In genomic region chr3:162845918-162846317, GRCh38 we compare ENCODE assay signal across 19 cellular contexts.
A peak's percentile ranks its signal among the peaks of the same experiment; 100 is the strongest.
DNase-seq lines count a peak whose midpoint lies in the region; ATAC-seq and TF ChIP-seq lines count a peak whose summit lies in the region.
"Had no signal": no experiment of that assay in that cellular context is flagged by ENCODE, and none has a peak within 500 bp of the region (broad histone marks: within the 10 kb centered on the region; RNA-seq: fewer than 3 reads in every experiment).

No MANE protein-coding gene starts in this region.

- H3K27ac Mint-ChIP-seq in chondrocyte (ENCODE audit: unreplicated experiment): no peak overlapping the region
- H3K27ac Mint-ChIP-seq: B cell; CD14-positive monocyte; CD4-positive, alpha-beta T cell; CD8-positive, alpha-beta memory T cell; GM23338; H9 had no signal

- no peak for TF ChIP-seq CTCF in SU-DHL-6 (IDR thresholded peaks at IDR 0.05; ENCODE audit: insufficient read depth, low read length, poor library complexity, severe bottlenecking)
- no peak for TF ChIP-seq CTCF in mucosa of descending colon (IDR thresholded peaks at IDR 0.05)
- no peak for TF ChIP-seq CTCF in chondrocyte (IDR thresholded peaks at IDR 0.05)

- no peaks in the 10 kb centered on the region for H3K36me3 ChIP-seq in SU-DHL-6 (ENCODE audit: low read length)
- H3K36me3 ChIP-seq in mucosa of descending colon (ENCODE audit: low read depth): no peaks in the 10 kb centered on the region
- H3K36me3 ChIP-seq: BLaER1 treated with 17β-estradiol and CSF1 and Interleukin-3, amounts not matched to agents 10 nM and 100 nM had no signal

- H3K4me3 Mint-ChIP-seq in chondrocyte (ENCODE audit: unreplicated experiment): no peak overlapping the region
- H3K4me3 Mint-ChIP-seq: B cell; CD14-positive monocyte; CD4-positive, alpha-beta T cell; CD8-positive, alpha-beta memory T cell; GM23338; H9 had no signal

- H3K79me2 ChIP-seq in SU-DHL-6 (ENCODE audit: insufficient read depth, low read length): no peaks in the 10 kb centered on the region

- no peaks in the 10 kb centered on the region for H4K20me1 ChIP-seq in SU-DHL-6 (ENCODE audit: low read depth, low read length)
- H4K20me1 ChIP-seq: BLaER1 treated with 17β-estradiol and CSF1 and Interleukin-3, amounts not matched to agents 10 nM and 100 nM had no signal

- peak overlapping the region; percentile 91 for H2AFZ ChIP-seq in SU-DHL-6 (ENCODE audit: low read depth, low read length, severe bottlenecking)
- H2AFZ ChIP-seq: GM23338 had no signal

- H3F3A ChIP-seq in SU-DHL-6 (ENCODE audit: insufficient read depth): no peaks in the 10 kb centered on the region

- intact Hi-C loops in mucosa of descending colon (cut with DNase I, micrococcal nuclease): no loop called here

- H3K27me3 ChIP-seq in SU-DHL-6 (ENCODE audit: low read length): no peaks in the 10 kb centered on the region
- H3K27me3 ChIP-seq: BLaER1 treated with 17β-estradiol and CSF1 and Interleukin-3, amounts not matched to agents 10 nM and 100 nM had no signal

- no peaks in the 10 kb centered on the region for H3K4me1 Mint-ChIP-seq in chondrocyte (ENCODE audit: low read depth)
- H3K4me1 Mint-ChIP-seq: B cell; CD14-positive monocyte; CD8-positive, alpha-beta memory T cell; GM23338; H9 had no signal

- no peaks in the 10 kb centered on the region for H3K27me3 Mint-ChIP-seq in chondrocyte (ENCODE audit: low read depth)
- H3K27me3 Mint-ChIP-seq: B cell; CD4-positive, alpha-beta T cell; CD8-positive, alpha-beta memory T cell had no signal

- H3K9me3 ChIP-seq in SU-DHL-6 (ENCODE audit: insufficient read depth, low read length): no peaks in the 10 kb centered on the region
- H3K9me3 ChIP-seq in mucosa of descending colon: peaks cover 2% of the 10 kb centered on the region
- H3K9me3 ChIP-seq: BLaER1 treated with 17β-estradiol and CSF1 and Interleukin-3, amounts not matched to agents 10 nM and 100 nM had no signal

- H3K27ac ChIP-seq in SU-DHL-6 (ENCODE audit: low read depth, low read length): no peak overlapping the region
- H3K27ac ChIP-seq: BLaER1 treated with 17β-estradiol and CSF1 and Interleukin-3, amounts not matched to agents 10 nM and 100 nM had no signal

- ATAC-seq in mucosa of descending colon (peak; percentile 58), GM18519 (IDR thresholded peaks at IDR 0.05; ENCODE audit: low FRiP score, unreplicated experiment) (no peak)
- ATAC-seq: GM23338, HCT116 had no signal

- H3K4me2 ChIP-seq in SU-DHL-6 (ENCODE audit: low read depth, low read length, poor library complexity, severe bottlenecking): peak overlapping the region; percentile 42
- H3K4me2 ChIP-seq: BLaER1 treated with 17β-estradiol and CSF1 and Interleukin-3, amounts not matched to agents 10 nM and 100 nM; GM23338 had no signal

- H3K36me3 Mint-ChIP-seq in chondrocyte (ENCODE audit: low read depth): no peaks in the 10 kb centered on the region
- H3K36me3 Mint-ChIP-seq: CD14-positive monocyte; CD8-positive, alpha-beta memory T cell had no signal

- H3K9ac ChIP-seq in SU-DHL-6 (ENCODE audit: low read length): no peak overlapping the region
- H3K9ac ChIP-seq: BLaER1 treated with 17β-estradiol and CSF1 and Interleukin-3, amounts not matched to agents 10 nM and 100 nM had no signal

- DNase-seq in COR-L47 (lab: John Stamatoyannopoulos, UW): peak; percentile 1
- DNase-seq in NCI-H1105 (lab: John Stamatoyannopoulos, UW): peak; percentile 6
- no peak for DNase-seq in mucosa of descending colon
- no peak for DNase-seq in stimulated activated CD4-positive, alpha-beta T cell treated with anti-CD3 and anti-CD28 coated beads, Interleukin-2, amount 100 ng/mL, for 48 hours
- no peak for DNase-seq in chondrocyte (ENCODE audit: low spot score)
- DNase-seq: Calu3; CD4-positive, alpha-beta T cell; CD8-positive, alpha-beta memory T cell; DMS53; DMS79 treated with DMSO at 0.1 percent for 48 hours; GF-D8; H9 had no signal

- no peaks in the 10 kb centered on the region for H3K9me2 ChIP-seq in SU-DHL-6 (replicated peaks; ENCODE audit: insufficient read depth, low read length)

- peaks cover 7% of the 10 kb centered on the region for H3K4me1 ChIP-seq in mucosa of descending colon (ENCODE audit: low read depth)
- H3K4me1 ChIP-seq: BLaER1 treated with 17β-estradiol and CSF1 and Interleukin-3, amounts not matched to agents 10 nM and 100 nM had no signal

- no peak overlapping the region for H3K4me3 ChIP-seq in SU-DHL-6 (ENCODE audit: insufficient read depth, low read length, poor library complexity, severe bottlenecking)
- H3K4me3 ChIP-seq in mucosa of descending colon: no peak overlapping the region
- H3K4me3 ChIP-seq: BLaER1 treated with 17β-estradiol and CSF1 and Interleukin-3, amounts not matched to agents 10 nM and 100 nM; GM23338 had no signal

- no peaks in the 10 kb centered on the region for H3K9me3 Mint-ChIP-seq in chondrocyte (ENCODE audit: low read depth)
- H3K9me3 Mint-ChIP-seq: CD4-positive, alpha-beta T cell; GM23338; H9 had no signal

Comparison
In these comparisons a context has a peak if more than half of its experiments do, and no peak if none do; other contexts are left out.
1. DNase-seq: peak in COR-L47 (single experiment) and NCI-H1105 (single experiment); none in mucosa of descending colon (0 of 3), stimulated activated CD4-positive, alpha-beta T cell treated with anti-CD3 and anti-CD28 coated beads, Interleukin-2, amount 100 ng/mL, for 48 hours (0 of 2) and chondrocyte (single experiment).